39 cellular contexts compared by ENCODE assay signal in the genomic region with DNA sequence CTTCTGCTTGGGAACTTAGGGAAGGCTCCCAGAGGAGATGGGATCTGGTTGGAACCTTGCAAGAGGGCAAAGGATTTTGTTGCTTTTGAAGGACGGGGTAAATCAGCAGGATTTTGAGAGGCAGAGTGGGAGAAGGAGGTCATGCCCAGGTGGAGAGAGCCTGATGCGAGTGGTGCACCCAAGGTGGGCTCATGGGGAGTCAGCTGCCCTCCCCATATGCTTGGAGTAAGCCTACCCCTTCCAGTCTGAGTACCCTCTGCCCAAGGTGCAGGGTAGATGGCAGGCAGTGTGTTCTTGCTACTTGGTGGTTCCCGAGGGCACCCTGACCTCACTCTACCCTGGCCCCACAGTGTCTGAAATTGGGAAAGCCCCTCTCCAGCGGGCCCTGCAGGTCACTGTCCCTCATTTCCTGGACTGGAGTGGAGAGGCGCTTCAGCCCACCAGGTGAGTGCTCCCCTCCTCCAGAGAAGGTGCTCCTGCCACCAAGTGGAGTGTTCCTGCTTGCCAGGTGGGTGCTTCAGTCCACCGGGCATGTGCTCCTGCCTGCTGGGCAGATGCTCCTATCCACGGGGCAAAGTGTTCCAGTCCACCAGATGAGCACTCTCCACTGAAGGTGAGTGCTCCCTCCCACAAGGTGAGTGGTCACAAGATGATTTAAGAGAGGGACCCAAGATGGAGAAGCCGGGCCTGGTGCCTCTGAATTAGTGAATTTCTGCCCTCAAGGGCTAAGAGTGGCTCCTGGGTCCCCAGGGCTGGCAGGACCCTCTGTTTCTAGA. TPM values are rescaled to one million over a fixed set of nuclear protein-coding genes. Genes with fewer than 3 reads are reported as not detected.
"Had no signal": no experiment of that assay in that cellular context is flagged by ENCODE, and none has a peak within 500 bp of the region (broad histone marks: within the 10 kb centered on the region; RNA-seq: fewer than 3 reads in every experiment).

No MANE protein-coding gene starts in this region.

- H3K4me3 Mint-ChIP-seq: mesothelial cell of epicardium; natural killer cell treated with Interleukin-12 subunit alpha and Interleukin-12 subunit beta and Interleukin-15 and Interleukin-18, amount 100 ng/mL, for 72 hours; neural crest cell; stimulated activated effector memory CD8-positive, alpha-beta T cell treated with anti-CD3 and anti-CD28 coated beads, Interleukin-12 subunit alpha, Interleukin-12 subunit beta, amount 100 ng/mL, for 72 hours had no signal

- FAIRE-seq: endothelial cell of umbilical vein, islet of Langerhans, pancreas had no signal

- H3K4me3 ChIP-seq: colonic mucosa, esophagus muscularis mucosa, heart right ventricle, left lung, mucosa of descending colon, pancreas, smooth muscle cell, stomach, thyroid gland, vagina had no signal

- H3K36me3 ChIP-seq: colonic mucosa, esophagus muscularis mucosa, heart right ventricle, left lung, pancreas, stomach, thyroid gland, vagina had no signal

- DNase-seq: colonic mucosa; dermis blood vessel endothelial cell; effector memory CD4-positive, alpha-beta T cell; foreskin keratinocyte; glutamatergic neuron; heart right ventricle; hippocampal formation; left cardiac atrium; left lung; mesenchymal stem cell; mucosa of descending colon; naive B cell; nucleus accumbens; pancreas; stimulated activated CD4-positive, alpha-beta T cell treated with anti-CD3 and anti-CD28 coated beads, Interleukin-2, amount 100 ng/mL, for 24 hours; stimulated activated CD4-positive, alpha-beta T cell treated with anti-CD3 and anti-CD28 coated beads, Interleukin-4, amount 100 ng/mL, for 24 hours; stimulated activated naive CD4-positive, alpha-beta T cell treated with Interleukin-2 at 50 U/mL for 16 hours; trophoblast cell had no signal

- H3K27ac ChIP-seq: colonic mucosa, esophagus muscularis mucosa, foreskin keratinocyte, heart right ventricle, left lung, pancreas, stomach, thyroid gland, vagina had no signal

- H3K9me3 ChIP-seq: colonic mucosa, esophagus muscularis mucosa, left lung, mucosa of descending colon, pancreas, stomach, thyroid gland, vagina had no signal

- H3K36me3 Mint-ChIP-seq: mesothelial cell of epicardium; naive B cell; natural killer cell treated with Interleukin-12 subunit alpha and Interleukin-12 subunit beta and Interleukin-15 and Interleukin-18, amount 100 ng/mL, for 72 hours; stimulated activated effector memory CD8-positive, alpha-beta T cell treated with anti-CD3 and anti-CD28 coated beads, Interleukin-12 subunit alpha, Interleukin-12 subunit beta, amount 100 ng/mL, for 72 hours had no signal

- H3K4me2 ChIP-seq: smooth muscle cell had no signal

- H3K27ac Mint-ChIP-seq: mesothelial cell of epicardium; natural killer cell treated with Interleukin-12 subunit alpha and Interleukin-12 subunit beta and Interleukin-15 and Interleukin-18, amount 100 ng/mL, for 72 hours; progenitor cell of endocrine pancreas; stimulated activated effector memory CD8-positive, alpha-beta T cell treated with anti-CD3 and anti-CD28 coated beads, Interleukin-12 subunit alpha, Interleukin-12 subunit beta, amount 100 ng/mL, for 72 hours had no signal

- ATAC-seq: foreskin keratinocyte; heart right ventricle; left cardiac atrium; left lung; mucosa of descending colon; natural killer cell treated with Interleukin-12 subunit alpha and Interleukin-12 subunit beta and Interleukin-15 and Interleukin-18, amount 100 ng/mL, for 72 hours; pancreas; sciatic nerve; stimulated activated effector memory CD8-positive, alpha-beta T cell treated with anti-CD3 and anti-CD28 coated beads, Interleukin-12 subunit alpha, Interleukin-12 subunit beta, amount 100 ng/mL, for 72 hours had no signal

- H3K4me1 Mint-ChIP-seq: mesothelial cell of epicardium; stimulated activated effector memory CD8-positive, alpha-beta T cell treated with anti-CD3 and anti-CD28 coated beads, Interleukin-12 subunit alpha, Interleukin-12 subunit beta, amount 100 ng/mL, for 72 hours had no signal

- H3K4me1 ChIP-seq: colonic mucosa, esophagus muscularis mucosa, foreskin keratinocyte, heart right ventricle, left lung, pancreas, vagina had no signal

- H3K9me3 Mint-ChIP-seq: mesothelial cell of epicardium; naive B cell; natural killer cell treated with Interleukin-12 subunit alpha and Interleukin-12 subunit beta and Interleukin-15 and Interleukin-18, amount 100 ng/mL, for 72 hours; neural crest cell; stimulated activated effector memory CD8-positive, alpha-beta T cell treated with anti-CD3 and anti-CD28 coated beads, Interleukin-12 subunit alpha, Interleukin-12 subunit beta, amount 100 ng/mL, for 72 hours had no signal

- H3K27me3 ChIP-seq: colonic mucosa, thyroid gland, vagina had no signal

RNA-seq across cellular contexts. Expression of a gene that starts 3.4 kb away (rescaled TPM):
- total RNA-seq: dermis blood vessel endothelial cell; endothelial cell of umbilical vein; epithelial cell of proximal tubule; esophagus muscularis mucosa; fibroblast of lung; foreskin keratinocyte; heart right ventricle; kidney epithelial cell; left cardiac atrium; lower leg skin; lung microvascular endothelial cell; mesothelial cell of epicardium; mucosa of descending colon; natural killer cell treated with Interleukin-12 subunit alpha and Interleukin-12 subunit beta and Interleukin-15 and Interleukin-18, amount 100 ng/mL, for 72 hours; neural crest cell; progenitor cell of endocrine pancreas; sciatic nerve; smooth muscle cell; stomach; subcutaneous adipose tissue; temporal lobe; thyroid gland; ureter; vagina had no signal
- polyA plus RNA-seq: endothelial cell of umbilical vein, fibroblast of lung, foreskin keratinocyte, heart right ventricle, smooth muscle cell had no signal

RNA-seq across cellular contexts. Expression of a gene that starts 6.6 kb away (rescaled TPM):
- total RNA-seq: colonic mucosa; dermis blood vessel endothelial cell; endothelial cell of umbilical vein; epithelial cell of proximal tubule; esophagus muscularis mucosa; fibroblast of lung; foreskin keratinocyte; heart right ventricle; kidney epithelial cell; left cardiac atrium; left lung; lower leg skin; lung microvascular endothelial cell; mesothelial cell of epicardium; mucosa of descending colon; natural killer cell treated with Interleukin-12 subunit alpha and Interleukin-12 subunit beta and Interleukin-15 and Interleukin-18, amount 100 ng/mL, for 72 hours; neural crest cell; pancreas; progenitor cell of endocrine pancreas; sciatic nerve; smooth muscle cell; stomach; subcutaneous adipose tissue; temporal lobe; thyroid gland; ureter; vagina had no signal
- polyA plus RNA-seq: endothelial cell of umbilical vein, fibroblast of lung, foreskin keratinocyte, heart right ventricle, pancreas, smooth muscle cell, stomach had no signal

RNA-seq across cellular contexts. Expression of a gene that starts 20.6 kb away (rescaled TPM):
- total RNA-seq: colonic mucosa; dermis blood vessel endothelial cell; endothelial cell of umbilical vein; epithelial cell of proximal tubule; esophagus muscularis mucosa; fibroblast of lung; foreskin keratinocyte; heart right ventricle; kidney epithelial cell; left cardiac atrium; left lung; lower leg skin; lung microvascular endothelial cell; mesothelial cell of epicardium; mucosa of descending colon; natural killer cell treated with Interleukin-12 subunit alpha and Interleukin-12 subunit beta and Interleukin-15 and Interleukin-18, amount 100 ng/mL, for 72 hours; neural crest cell; pancreas; progenitor cell of endocrine pancreas; sciatic nerve; smooth muscle cell; stomach; subcutaneous adipose tissue; temporal lobe; thyroid gland; ureter; vagina had no signal
- polyA plus RNA-seq: endothelial cell of umbilical vein, fibroblast of lung, foreskin keratinocyte, heart right ventricle, pancreas, smooth muscle cell, stomach had no signal

RNA-seq across cellular contexts. Expression of a gene that starts 42.8 kb away (rescaled TPM):
- total RNA-seq: colonic mucosa; dermis blood vessel endothelial cell; endothelial cell of umbilical vein; epithelial cell of proximal tubule; esophagus muscularis mucosa; fibroblast of lung; foreskin keratinocyte; heart right ventricle; kidney epithelial cell; left cardiac atrium; left lung; lower leg skin; lung microvascular endothelial cell; mesothelial cell of epicardium; mucosa of descending colon; natural killer cell treated with Interleukin-12 subunit alpha and Interleukin-12 subunit beta and Interleukin-15 and Interleukin-18, amount 100 ng/mL, for 72 hours; neural crest cell; pancreas; progenitor cell of endocrine pancreas; sciatic nerve; smooth muscle cell; stomach; subcutaneous adipose tissue; temporal lobe; thyroid gland; ureter; vagina had no signal
- polyA plus RNA-seq: endothelial cell of umbilical vein, fibroblast of lung, foreskin keratinocyte, heart right ventricle, pancreas, smooth muscle cell, stomach had no signal
